In the genomic region with DNA sequence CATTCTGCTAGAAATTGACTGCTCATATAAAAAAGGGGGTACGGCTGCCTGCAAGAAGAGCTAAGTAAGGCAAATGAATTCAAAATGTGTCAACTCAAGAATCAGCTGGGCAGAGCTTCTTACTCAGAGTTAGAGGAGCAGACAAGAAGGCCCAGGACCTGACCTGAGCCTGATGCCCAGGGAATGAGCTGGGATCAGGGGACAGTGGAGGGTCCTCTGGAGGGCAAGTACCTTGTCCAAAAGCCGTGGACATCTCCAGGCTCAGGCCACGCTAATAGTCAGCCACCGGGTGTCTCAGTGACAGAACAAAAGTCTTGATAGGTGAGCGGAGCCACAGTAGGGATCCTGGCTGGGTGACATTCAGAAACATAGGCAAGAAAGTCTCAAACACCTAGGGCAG, we compare ENCODE assay signal across 8 cellular contexts.
"Had no signal": no experiment of that assay in that cellular context is flagged by ENCODE, and none has a peak within 500 bp of the region (broad histone marks: within the 10 kb centered on the region; RNA-seq: fewer than 3 reads in every experiment).

No MANE protein-coding gene starts in this region.

- H3K4me3 ChIP-seq: GM23338, HAP-1 had no signal

- H3K27ac Mint-ChIP-seq: GM23338, HFFc6, IgD-negative memory B cell had no signal

- H3K36me3 Mint-ChIP-seq: IgD-negative memory B cell had no signal

- H3K4me1 Mint-ChIP-seq: GM23338, IgD-negative memory B cell had no signal

- ATAC-seq: GM23338, HCT116, HepG2 had no signal

- H3K4me3 Mint-ChIP-seq: GM23338, HFFc6, IgD-negative memory B cell had no signal

- H3K9me3 ChIP-seq: HAP-1 had no signal

- H3K4me1 ChIP-seq: HAP-1 had no signal

- H3K9me3 Mint-ChIP-seq: GM23338, HFFc6 had no signal

- H3K36me3 ChIP-seq: HAP-1 had no signal

- H3K27ac ChIP-seq: HL-60 had no signal

- DNase-seq: H7, HFFc6 had no signal
